ENCODE assay signal across 2 cellular contexts in genomic region chr9:26292943-26293342, GRCh38.
TF ChIP-seq lines count a peak whose summit lies in the region.

No MANE protein-coding gene starts in this region.

TF ChIP-seq in endothelial cell of umbilical vein, 7 proteins besides CTCF, POLR2A, EP300 and RAD21:
- TF ChIP-seq JUN (IDR thresholded peaks at IDR 0.05; ENCODE audit: borderline replicate concordance, insufficient read depth, insufficient read length, low read depth) (no peak), FOS (IDR thresholded peaks at IDR 0.05; ENCODE audit: borderline replicate concordance, insufficient read depth, low read length) (no peak), MAX (IDR thresholded peaks at IDR 0.05; ENCODE audit: insufficient read depth, insufficient read length) (no peak), POLR2AphosphoS5 (IDR thresholded peaks at IDR 0.05; ENCODE audit: insufficient read depth, low read depth, low read length) (no peak), MYC (IDR thresholded peaks at IDR 0.05; ENCODE audit: low read depth, low read length) (no peak)

TF ChIP-seq in WTC11, 78 proteins besides CTCF, POLR2A, EP300 and RAD21:
- TF ChIP-seq ELF4 (CRISPR knock-in tag; IDR thresholded peaks at IDR 0.05; ENCODE audit: low read depth): no peak
- TF ChIP-seq SOX15 (CRISPR knock-in tag; IDR thresholded peaks at IDR 0.05): no peak
- no peak for TF ChIP-seq MAX (CRISPR knock-in tag; IDR thresholded peaks at IDR 0.05)
- TF ChIP-seq ZNF138 (CRISPR knock-in tag; conservative IDR thresholded peaks at IDR 0.05): no peak
- TF ChIP-seq GRHL2 (CRISPR knock-in tag; IDR thresholded peaks at IDR 0.05; ENCODE audit: insufficient replicate concordance, severe bottlenecking): no peak
- TF ChIP-seq CDX4 (CRISPR knock-in tag; IDR thresholded peaks at IDR 0.05; ENCODE audit: borderline replicate concordance): no peak
